Comparison of ENCODE assay signal across 9 cellular contexts in the genomic region with DNA sequence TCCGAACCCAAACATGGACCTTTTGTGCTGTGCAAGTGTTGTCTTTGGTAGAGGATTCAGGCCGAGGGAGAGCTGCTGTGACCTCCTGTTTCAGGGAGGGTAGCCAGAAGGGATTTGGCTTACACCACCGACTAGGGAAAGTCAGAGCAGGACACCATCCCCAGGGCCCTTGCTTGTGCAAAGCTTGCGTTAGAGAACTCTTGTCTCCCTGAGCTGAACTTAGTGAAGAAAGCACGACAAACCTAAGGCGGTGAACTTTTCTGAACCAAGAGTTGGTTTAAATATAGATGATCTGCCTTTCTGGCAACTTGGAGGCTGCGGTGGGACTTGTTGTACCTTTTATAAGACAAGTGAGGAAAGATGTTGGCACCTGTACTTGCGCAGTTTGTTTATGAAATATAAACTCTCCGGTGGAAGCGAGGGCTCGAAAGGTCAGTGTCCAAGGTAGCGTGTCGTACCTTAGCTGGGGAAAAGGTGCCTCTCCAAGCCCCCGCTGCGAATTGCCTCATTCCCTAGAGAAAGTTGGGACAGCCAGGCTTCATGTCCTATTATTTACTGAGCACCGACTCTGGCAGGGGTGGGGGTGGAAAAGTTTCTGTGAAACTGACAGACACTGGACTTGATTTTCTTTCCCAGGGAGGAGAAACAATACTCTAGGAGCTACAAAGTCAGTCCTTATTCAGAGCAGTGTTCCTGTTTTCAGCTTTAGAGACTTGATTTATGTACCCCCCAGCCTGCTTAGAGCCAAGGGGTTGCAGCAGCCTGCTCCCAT. TPM values are rescaled to one million over a fixed set of nuclear protein-coding genes. Genes with fewer than 3 reads are reported as not detected.
A peak's percentile ranks its signal among the peaks of the same experiment; 100 is the strongest.
DNase-seq lines count a peak whose midpoint lies in the region; ATAC-seq and TF ChIP-seq lines count a peak whose summit lies in the region.
"Had no signal": no experiment of that assay in that cellular context is flagged by ENCODE, and none has a peak within 500 bp of the region (broad histone marks: within the 10 kb centered on the region; RNA-seq: fewer than 3 reads in every experiment).

No MANE protein-coding gene starts in this region.

- peaks cover 21% of the 10 kb centered on the region for H3K79me1 ChIP-seq in mesenchymal stem cell (replicated peaks; ENCODE audit: low read length, poor library complexity, severe bottlenecking)

- no peak overlapping the region for H2AFZ ChIP-seq in mesenchymal stem cell (ENCODE audit: low read depth, low read length)

- no peak for TF ChIP-seq POLR2A in suprapubic skin (IDR thresholded peaks at IDR 0.05)

- H3K27ac Mint-ChIP-seq in dendritic cell treated with granulocyte-macrophage colony-stimulating factor and Interleukin-4, amounts not matched to agents 40 ng/mL and 50 ng/mL, for 4 days: peak overlapping the region; percentile 87

- H3K4me3 ChIP-seq in NT2/D1 (ENCODE audit: insufficient read length, low read depth) (peak overlapping the region; percentile 29), mesenchymal stem cell (ENCODE audit: insufficient read depth in 1 of 2, low read depth in 1 of 2, low read length in 2 of 2) (peak overlapping the region in 1 of 2 experiments; percentile 77), suprapubic skin (peak overlapping the region; percentile 29)

- H3K4ac ChIP-seq in mesenchymal stem cell (ENCODE audit: low read depth in 1 of 2, low read length in 2 of 2): peak overlapping the region; percentile 75 to 98

- H2BK120ac ChIP-seq in mesenchymal stem cell (ENCODE audit: low read depth, low read length): peak overlapping the region; percentile 92

- H3K36me3 Mint-ChIP-seq in dendritic cell treated with granulocyte-macrophage colony-stimulating factor and Interleukin-4, amounts not matched to agents 40 ng/mL and 50 ng/mL, for 4 days (ENCODE audit: low read depth): peaks cover 41% of the 10 kb centered on the region

- peak overlapping the region; percentile 71 for H2AK5ac ChIP-seq in mesenchymal stem cell (ENCODE audit: low read length, severe bottlenecking)

- intact Hi-C loops in dendritic cell treated with granulocyte-macrophage colony-stimulating factor and Interleukin-4, amounts not matched to agents 40 ng/mL and 50 ng/mL, for 4 days (cut with micrococcal nuclease): no loop called here

- H2BK12ac ChIP-seq in mesenchymal stem cell (ENCODE audit: low read length in 2 of 2): peak overlapping the region; percentile 60 to 89

- H3K9me3 ChIP-seq in NT2/D1 (ENCODE audit: insufficient read depth, low read length): no peaks in the 10 kb centered on the region
- no peaks in the 10 kb centered on the region for H3K9me3 ChIP-seq in mesenchymal stem cell (ENCODE audit: control insufficient read depth, low read length)
- no peaks in the 10 kb centered on the region for H3K9me3 ChIP-seq in suprapubic skin

- no peaks in the 10 kb centered on the region for H3K27me3 Mint-ChIP-seq in dendritic cell treated with granulocyte-macrophage colony-stimulating factor and Interleukin-4, amounts not matched to agents 40 ng/mL and 50 ng/mL, for 4 days
- H3K27me3 Mint-ChIP-seq: effector memory CD8-positive, alpha-beta T cell had no signal

- DNase-seq in NT2/D1 (ENCODE audit: low read depth, low spot score) (no peak), mesenchymal stem cell (peak; percentile 53), suprapubic skin (ENCODE audit: low spot score in 2 of 2) (no peak), NCI-H2029 (lab: John Stamatoyannopoulos, UW) (no peak), NCI-H524 treated with DMSO at 0.1 percent for 48 hours (lab: John Stamatoyannopoulos, UW) (no peak)
- DNase-seq: effector memory CD8-positive, alpha-beta T cell had no signal

- peak overlapping the region in 1 of 2 experiments; percentile 29 for H3K14ac ChIP-seq in mesenchymal stem cell (ENCODE audit: low read length in 2 of 2)

- H3K36me3 ChIP-seq in NT2/D1 (ENCODE audit: insufficient read depth, insufficient read length, low read length): peaks cover 6% of the 10 kb centered on the region
- H3K36me3 ChIP-seq in mesenchymal stem cell (ENCODE audit: control insufficient read depth in 1 of 2, insufficient read depth in 2 of 2, low read depth in 1 of 2, low read length in 2 of 2): peaks cover 0 to 3% of the 10 kb centered on the region in 2 experiments
- H3K36me3 ChIP-seq in suprapubic skin: no peaks in the 10 kb centered on the region

- H4K8ac ChIP-seq in mesenchymal stem cell (ENCODE audit: low read length): peak overlapping the region; percentile 97

- ATAC-seq in HG02588 (IDR thresholded peaks at IDR 0.05; ENCODE audit: unreplicated experiment): no peak
- no peak for ATAC-seq in GM18907 (IDR thresholded peaks at IDR 0.05; ENCODE audit: unreplicated experiment)
- ATAC-seq: effector memory CD8-positive, alpha-beta T cell had no signal

- TF ChIP-seq CTCF in suprapubic skin (IDR thresholded peaks at IDR 0.05): no peak

- H3K9ac ChIP-seq in NT2/D1 (ENCODE audit: insufficient read length, low read depth) (peak overlapping the region; percentile 68), mesenchymal stem cell (ENCODE audit: low read length) (peak overlapping the region; percentile 92)

- 64% methylated on average over 16 of the region's 16 CpGs for WGBS in mesenchymal stem cell
- WGBS in suprapubic skin: 51% methylated on average over 16 of the region's 16 CpGs

- peak overlapping the region; percentile 94 for H4K91ac ChIP-seq in mesenchymal stem cell (ENCODE audit: low read length)

- no peaks in the 10 kb centered on the region for H3K9me3 Mint-ChIP-seq in dendritic cell treated with granulocyte-macrophage colony-stimulating factor and Interleukin-4, amounts not matched to agents 40 ng/mL and 50 ng/mL, for 4 days
- H3K9me3 Mint-ChIP-seq: effector memory CD8-positive, alpha-beta T cell had no signal

- H3K4me1 ChIP-seq in NT2/D1 (ENCODE audit: insufficient read depth, insufficient read length): peaks cover 15% of the 10 kb centered on the region
- peaks cover 42% of the 10 kb centered on the region for H3K4me1 ChIP-seq in mesenchymal stem cell (ENCODE audit: control insufficient read depth, insufficient read depth, low read depth, low read length)
- H3K4me1 ChIP-seq in suprapubic skin: peaks cover 99% of the 10 kb centered on the region

- H3K27me3 ChIP-seq in NT2/D1 (ENCODE audit: insufficient read depth, insufficient read length): no peaks in the 10 kb centered on the region
- H3K27me3 ChIP-seq in mesenchymal stem cell (ENCODE audit: control insufficient read depth in 1 of 2, insufficient read depth in 1 of 2, low read length in 2 of 2): no peaks in the 10 kb centered on the region
- no peaks in the 10 kb centered on the region for H3K27me3 ChIP-seq in suprapubic skin

- peak overlapping the region; percentile 39 for H2BK5ac ChIP-seq in mesenchymal stem cell (ENCODE audit: low read depth, low read length, poor library complexity, severe bottlenecking)

- peak overlapping the region; percentile 76 to 96 for H3K18ac ChIP-seq in mesenchymal stem cell (ENCODE audit: low read depth in 1 of 2, low read length in 2 of 2)

- H3K4me2 ChIP-seq in mesenchymal stem cell (ENCODE audit: low read length, poor library complexity, severe bottlenecking): peak overlapping the region; percentile 77

- peak; percentile 57 for TF ChIP-seq EP300 in suprapubic skin (IDR thresholded peaks at IDR 0.05)

- H2BK15ac ChIP-seq in mesenchymal stem cell (ENCODE audit: low read depth, poor library complexity, severe bottlenecking): peak overlapping the region; percentile 70

- peaks cover 70% of the 10 kb centered on the region for H3K4me1 Mint-ChIP-seq in dendritic cell treated with granulocyte-macrophage colony-stimulating factor and Interleukin-4, amounts not matched to agents 40 ng/mL and 50 ng/mL, for 4 days (ENCODE audit: low read depth)

- peak overlapping the region; percentile 99 for H3K27ac ChIP-seq in mesenchymal stem cell (ENCODE audit: low read length, poor library complexity, severe bottlenecking)
- peak overlapping the region; percentile 94 for H3K27ac ChIP-seq in suprapubic skin

- peak overlapping the region in 1 of 2 experiments; percentile 28 for H3K23ac ChIP-seq in mesenchymal stem cell (ENCODE audit: low read length in 2 of 2)

- no peak overlapping the region for H3K4me3 Mint-ChIP-seq in dendritic cell treated with granulocyte-macrophage colony-stimulating factor and Interleukin-4, amounts not matched to agents 40 ng/mL and 50 ng/mL, for 4 days
- H3K4me3 Mint-ChIP-seq: effector memory CD8-positive, alpha-beta T cell had no signal

RNA-seq across cellular contexts. Expression of a gene that starts 31.6 kb away (rescaled TPM):
- polyA plus RNA-seq in mesenchymal stem cell (2013, experiment 1 of 2): 59.1 TPM
- 58.7 TPM for polyA plus RNA-seq in mesenchymal stem cell (2013, experiment 2 of 2)
- 100 to 1,000 TPM; 103 to 166 (median 125) TPM for total RNA-seq in suprapubic skin
